11 cellular contexts compared by ENCODE assay signal in the genomic region with DNA sequence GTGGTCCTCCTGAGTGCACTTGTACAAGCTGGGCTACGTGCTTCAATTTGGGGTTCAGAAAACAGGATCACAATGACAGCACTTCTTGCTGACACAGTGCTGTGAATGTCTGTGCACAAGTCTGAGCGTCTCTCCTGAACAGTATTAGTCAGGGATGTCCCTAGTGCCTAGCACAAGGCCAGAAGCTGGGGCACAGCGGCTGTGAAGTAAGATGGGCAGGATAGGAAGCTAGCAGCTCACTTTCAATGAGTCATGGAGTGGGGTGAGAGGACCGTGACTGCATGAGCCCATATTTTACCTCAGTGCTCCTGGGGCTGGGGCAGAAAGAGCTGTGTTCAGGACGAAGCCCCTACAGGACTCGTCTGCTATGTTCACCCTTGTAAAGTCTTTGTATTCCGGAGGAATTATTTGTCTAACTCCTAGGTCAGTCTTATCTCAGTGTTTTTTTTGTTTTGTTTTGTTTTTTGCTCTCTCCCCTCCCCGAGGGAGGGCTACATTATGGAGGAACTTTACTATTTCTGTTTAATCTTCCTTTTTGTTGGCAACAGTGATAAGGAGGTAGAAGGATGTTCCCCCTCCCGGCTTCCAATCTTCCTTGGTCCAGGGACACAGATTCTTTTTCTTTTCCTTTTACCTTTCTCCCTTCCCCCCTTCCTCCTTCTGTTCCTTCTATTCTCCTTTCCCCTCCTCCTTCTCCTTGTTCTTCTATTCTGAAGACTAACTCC. TPM values are rescaled to one million over a fixed set of nuclear protein-coding genes. Genes with fewer than 3 reads are reported as not detected.
DNase-seq lines count a peak whose midpoint lies in the region; ATAC-seq, FAIRE-seq and TF ChIP-seq lines count a peak whose summit lies in the region.
"Had no signal": no experiment of that assay in that cellular context is flagged by ENCODE, and none has a peak within 500 bp of the region (broad histone marks: within the 10 kb centered on the region; RNA-seq: fewer than 3 reads in every experiment).

No MANE protein-coding gene starts in this region.

- no peaks in the 10 kb centered on the region for H3K9me3 ChIP-seq in ovary

- peak; percentile 47 for DNase-seq in ELR (ENCODE audit: low read depth)
- DNase-seq in NCI-H226 = peak; percentile 38
- peak; percentile 94 for DNase-seq in bronchial epithelial cell (ENCODE audit: low read depth)
- DNase-seq in ovary = peak in 3 of 5 donors; percentile 38 to 46 (median 45)
- no peak for DNase-seq in NCI-H1417 (lab: John Stamatoyannopoulos, UW)
- DNase-seq in stimulated activated CD4-positive, alpha-beta T cell treated with anti-CD3 and anti-CD28 coated beads, Interleukin-4, amount 100 ng/mL, for 1 hour = no peak
- DNase-seq: activated CD4-positive, alpha-beta T cell treated with anti-CD3 and anti-CD28 coated beads, Interleukin-2, amount 50 U/mL, for 48 hours; KG1 had no signal

- no peaks in the 10 kb centered on the region for H3K36me3 ChIP-seq in bronchial epithelial cell (ENCODE audit: control insufficient read depth, insufficient read depth, low read length)
- H3K36me3 ChIP-seq in ovary = no peaks in the 10 kb centered on the region

- 21 to 34% (median 28%) methylated on average over 9 of the region's 9 CpGs for WGBS in ovary, 3 donors

- ATAC-seq in HG03354 (IDR thresholded peaks at IDR 0.05; ENCODE audit: poor library complexity, severe bottlenecking, unreplicated experiment) = no peak
- no peak for ATAC-seq in GM21515 (IDR thresholded peaks at IDR 0.05; ENCODE audit: unreplicated experiment)

- no peak for TF ChIP-seq POLR2A in ovary (IDR thresholded peaks at IDR 0.05)

- FAIRE-seq in bronchial epithelial cell (lab: Jason Lieb, UNC) = peak; percentile 93

- peak overlapping the region; percentile 45 to 95 for H3K27ac ChIP-seq in ovary
- H3K27ac ChIP-seq: hepatocyte had no signal

- intact Hi-C loops in ovary (cut with DNase I) = no loop called here

- no peak overlapping the region for H3K4me3 ChIP-seq in bronchial epithelial cell (ENCODE audit: low read depth, low read length)
- H3K4me3 ChIP-seq in ovary = no peak overlapping the region
- H3K4me3 ChIP-seq: hepatocyte had no signal

- H3K27me3 ChIP-seq in bronchial epithelial cell (ENCODE audit: control insufficient read depth, insufficient read depth, low read length) = no peaks in the 10 kb centered on the region
- no peaks in the 10 kb centered on the region for H3K27me3 ChIP-seq in ovary
- H3K27me3 ChIP-seq: hepatocyte had no signal

- no peak for TF ChIP-seq EP300 in ovary (IDR thresholded peaks at IDR 0.05)

- peaks cover 33% of the 10 kb centered on the region for H3K4me1 ChIP-seq in ovary (ENCODE audit: insufficient read depth)

- no peak for TF ChIP-seq CTCF in bronchial epithelial cell (IDR thresholded peaks at IDR 0.05; ENCODE audit: insufficient read depth, low read length, severe bottlenecking)
- no peak for TF ChIP-seq CTCF in ovary (IDR thresholded peaks at IDR 0.05)

RNA-seq across cellular contexts. Expression of a gene that starts 2.8 kb away (rescaled TPM):
- total RNA-seq in bronchial epithelial cell (1.6 and 3.1 TPM in 2 replicates), ovary (10 to 100 TPM; 14.8 to 30.7 (median 22.9) TPM)
- polyA plus RNA-seq in ovary = 10 to 100 TPM; 20.6 to 25.9 TPM

RNA-seq across cellular contexts. Expression of a gene that starts 27.0 kb away (rescaled TPM):
- total RNA-seq in bronchial epithelial cell (2.1 and 2.6 TPM in 2 replicates), ovary (100 to 1,000 TPM in 3 of 7 donors, 10 to 100 TPM in 4; 33.4 to 221 (median 82.2) TPM)
- polyA plus RNA-seq in ovary = 10 to 100 TPM; 21.1 to 86.1 TPM

Comparison
In these comparisons a context has a peak if more than half of its experiments do, and no peak if none do; other contexts are left out.
1. DNase-seq: peak in ELR (single experiment), NCI-H226 (single experiment), bronchial epithelial cell (single experiment) and ovary (3 of 5); none in NCI-H1417 (0 of 3) and stimulated activated CD4-positive, alpha-beta T cell treated with anti-CD3 and anti-CD28 coated beads, Interleukin-4, amount 100 ng/mL, for 1 hour (single experiment).